Comparison of ENCODE assay signal across 8 cellular contexts in the genomic region with DNA sequence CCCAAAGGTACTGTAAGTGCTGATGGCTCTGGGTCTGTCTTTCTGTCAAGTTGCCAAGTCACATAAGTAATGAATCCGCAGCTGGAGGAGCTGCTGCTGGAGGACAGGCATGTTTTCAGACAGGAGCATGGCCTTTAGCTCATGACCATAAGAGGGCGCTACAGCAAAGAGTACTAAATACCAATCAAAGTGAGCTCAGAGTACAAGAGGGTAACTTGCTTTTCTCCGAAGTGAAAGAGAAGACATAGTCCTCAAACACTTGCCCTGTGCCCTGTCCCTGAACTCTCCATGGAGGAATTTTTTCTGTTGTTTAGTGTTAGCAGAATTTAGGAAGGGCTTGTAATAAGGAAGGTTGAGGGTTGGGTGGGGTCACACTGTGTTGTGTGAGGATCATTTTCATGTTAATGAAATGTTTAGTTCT. TPM values are rescaled to one million over a fixed set of nuclear protein-coding genes. Genes with fewer than 3 reads are reported as not detected.
DNase-seq lines count a peak whose midpoint lies in the region; ATAC-seq and TF ChIP-seq lines count a peak whose summit lies in the region.

No MANE protein-coding gene starts in this region.

- no peak for DNase-seq in CD14-positive monocyte (ENCODE audit: low spot score)
- DNase-seq in NCI-H82 treated with DMSO at 0.1 percent for 48 hours (lab: John Stamatoyannopoulos, UW; ENCODE audit: unreplicated experiment) = peak; percentile 67
- peak; percentile 34 for DNase-seq in activated naive CD8-positive, alpha-beta T cell treated with anti-CD3 and anti-CD28 coated beads for 36 hours
- peak; percentile 86 for DNase-seq in hepatocyte (ENCODE audit: low spot score)
- DNase-seq in UCSD-AML1 (lab: John Stamatoyannopoulos, UW; ENCODE audit: unreplicated experiment) = no peak

- 53% methylated on average over 3 of the region's 3 CpGs for WGBS in hepatocyte (ENCODE audit: low lambda C conversion rate, missing lambda C conversion rate)

- no peak overlapping the region for H3K4me3 Mint-ChIP-seq in CD14-positive monocyte
- no peak overlapping the region for H3K4me3 Mint-ChIP-seq in activated naive CD8-positive, alpha-beta T cell treated with anti-CD3 and anti-CD28 coated beads for 36 hours

- peaks cover 38% of the 10 kb centered on the region for H3K4me1 Mint-ChIP-seq in CD14-positive monocyte
- H3K4me1 Mint-ChIP-seq in activated naive CD8-positive, alpha-beta T cell treated with anti-CD3 and anti-CD28 coated beads for 36 hours = peaks cover 8% of the 10 kb centered on the region

- H3K9me3 Mint-ChIP-seq in CD14-positive monocyte = no peaks in the 10 kb centered on the region
- no peaks in the 10 kb centered on the region for H3K9me3 Mint-ChIP-seq in activated naive CD8-positive, alpha-beta T cell treated with anti-CD3 and anti-CD28 coated beads for 36 hours

- peaks cover 47% of the 10 kb centered on the region for H3K4me1 ChIP-seq in hepatocyte (ENCODE audit: insufficient read depth)

- H3K27me3 ChIP-seq in hepatocyte = no peaks in the 10 kb centered on the region

- peak overlapping the region; percentile 11 for H3K4me2 ChIP-seq in hepatocyte

- peaks cover 9% of the 10 kb centered on the region for H3K79me2 ChIP-seq in hepatocyte

- H3K27ac Mint-ChIP-seq in CD14-positive monocyte = peak overlapping the region in 1 of 7 donors; percentile 21
- H3K27ac Mint-ChIP-seq in activated naive CD8-positive, alpha-beta T cell treated with anti-CD3 and anti-CD28 coated beads for 36 hours = peak overlapping the region; percentile 34

- H3K27ac ChIP-seq in hepatocyte (peak overlapping the region; percentile 75), skin epidermis (peak overlapping the region in 17 of 21 experiments; percentile 1 to 85 (median 64))

- intact Hi-C loops in CD14-positive monocyte (cut with micrococcal nuclease) = loop anchor here (5.0 kb wide), 3 partner anchors 42 to 512 kb away; no protein-coding TSS in a partner anchor

- peaks cover 4% of the 10 kb centered on the region for H3K36me3 ChIP-seq in hepatocyte (replicated peaks; ENCODE audit: insufficient read depth, low read depth)

- ATAC-seq in GM21723 (IDR thresholded peaks at IDR 0.05; ENCODE audit: unreplicated experiment) (peak; percentile 59), GM21786 (IDR thresholded peaks at IDR 0.05; ENCODE audit: unreplicated experiment) (no peak)

- H3K4me3 ChIP-seq in hepatocyte = no peak overlapping the region
- H3K4me3 ChIP-seq in skin epidermis = no peak overlapping the region

- H3K27me3 Mint-ChIP-seq in CD14-positive monocyte (ENCODE audit: low read depth in 3 of 3) = peaks cover 0 to 2% (median 0%) of the 10 kb centered on the region in 3 donors
- H3K27me3 Mint-ChIP-seq in activated naive CD8-positive, alpha-beta T cell treated with anti-CD3 and anti-CD28 coated beads for 36 hours = no peaks in the 10 kb centered on the region

- H3K36me3 Mint-ChIP-seq in CD14-positive monocyte = peaks cover 60 to 79% of the 10 kb centered on the region in 2 donors
- peaks cover 19% of the 10 kb centered on the region for H3K36me3 Mint-ChIP-seq in activated naive CD8-positive, alpha-beta T cell treated with anti-CD3 and anti-CD28 coated beads for 36 hours

- no peaks in the 10 kb centered on the region for H3K9me3 ChIP-seq in hepatocyte (ENCODE audit: low read depth)

- H3K9me2 ChIP-seq in hepatocyte (replicated peaks; ENCODE audit: insufficient read depth) = no peaks in the 10 kb centered on the region

- H4K20me1 ChIP-seq in hepatocyte (ENCODE audit: insufficient read depth, poor library complexity, severe bottlenecking) = no peaks in the 10 kb centered on the region

- H2AFZ ChIP-seq in hepatocyte = no peak overlapping the region

- peak; percentile 81 for TF ChIP-seq CTCF in CD14-positive monocyte (IDR thresholded peaks at IDR 0.05)
- peak; percentile 58 for TF ChIP-seq CTCF in hepatocyte (IDR thresholded peaks at IDR 0.05; ENCODE audit: poor library complexity)

RNA-seq across cellular contexts. Expression of a gene that starts 58.0 kb away (rescaled TPM):
- not detected for polyA plus RNA-seq in CD14-positive monocyte
- 1 to 10 TPM in 1 of 2 experiments, under 1 TPM in 1; 0.54 to 1.3 TPM for total RNA-seq in activated naive CD8-positive, alpha-beta T cell treated with anti-CD3 and anti-CD28 coated beads for 36 hours
- 2.2 and 4.0 TPM in 2 replicates for total RNA-seq in hepatocyte
- polyA plus RNA-seq in hepatocyte = 1.9 and 6.1 TPM in 2 replicates

Comparison
In these comparisons a context has a peak if more than half of its experiments do, and no peak if none do; other contexts are left out.
1. DNase-seq: peak in NCI-H82 treated with DMSO at 0.1 percent for 48 hours (single experiment), activated naive CD8-positive, alpha-beta T cell treated with anti-CD3 and anti-CD28 coated beads for 36 hours (single experiment) and hepatocyte (single experiment); none in CD14-positive monocyte (single experiment) and UCSD-AML1 (single experiment).